ENCODE assay signal across 8 cellular contexts in the genomic region with DNA sequence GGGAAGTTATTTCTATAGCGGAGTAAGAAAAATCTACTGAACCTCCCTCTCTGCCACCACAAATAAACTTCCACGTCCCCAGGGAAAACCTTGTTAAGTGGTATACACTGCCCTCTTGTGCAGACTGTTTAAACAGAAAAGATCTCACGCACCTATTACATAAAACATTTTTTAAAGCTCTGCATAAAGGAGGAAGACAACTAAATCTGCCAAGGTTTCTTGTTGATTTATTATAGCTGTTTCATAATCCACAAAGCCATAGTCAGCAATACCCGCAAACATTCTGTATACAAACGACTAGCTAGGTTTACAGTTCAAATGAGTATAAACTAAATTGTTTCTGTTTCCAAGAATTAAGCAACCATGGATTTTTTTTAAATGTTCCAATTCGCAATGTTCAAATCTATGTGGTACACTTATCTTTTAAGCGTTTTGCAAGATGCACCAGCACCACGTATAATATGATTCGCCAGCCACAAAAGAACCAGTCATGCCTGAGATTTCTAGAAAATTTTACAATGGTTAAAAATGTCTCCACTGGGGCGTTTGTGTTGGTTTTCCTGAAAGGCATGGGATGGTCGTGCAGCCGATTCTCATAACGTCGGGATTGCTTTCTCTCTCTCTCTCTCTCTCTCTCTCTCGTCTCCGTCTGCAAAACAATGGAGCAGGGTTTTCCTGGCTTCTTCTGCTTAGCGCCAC.
A peak's percentile ranks its signal among the peaks of the same experiment; 100 is the strongest.
DNase-seq lines count a peak whose midpoint lies in the region; ATAC-seq and TF ChIP-seq lines count a peak whose summit lies in the region.

No MANE protein-coding gene starts in this region.

- no peaks in the 10 kb centered on the region for H3K36me3 Mint-ChIP-seq in CD14-positive monocyte
- no peaks in the 10 kb centered on the region for H3K36me3 Mint-ChIP-seq in activated CD8-positive, alpha-beta memory T cell treated with anti-CD3 and anti-CD28 coated beads, Interleukin-2, amount 10 ng/mL, durations not matched to agents 7 days and 5 days

- WGBS in right lobe of liver (ENCODE audit: insufficient coverage, low coverage, low lambda C conversion rate, missing lambda C conversion rate) = 29% methylated on average over 17 of the region's 17 CpGs

- H3K36me3 ChIP-seq in right lobe of liver = no peaks in the 10 kb centered on the region

- H3K9me3 Mint-ChIP-seq in CD14-positive monocyte = peaks cover 0 to 7% (median 0%) of the 10 kb centered on the region in 7 donors
- H3K9me3 Mint-ChIP-seq in activated CD8-positive, alpha-beta memory T cell treated with anti-CD3 and anti-CD28 coated beads, Interleukin-2, amount 10 ng/mL, durations not matched to agents 7 days and 5 days (ENCODE audit: low read depth) = no peaks in the 10 kb centered on the region

- CTCF ChIA-PET in activated CD8-positive, alpha-beta memory T cell treated with anti-CD3 and anti-CD28 coated beads, Interleukin-2, amount 10 ng/mL, durations not matched to agents 7 days and 5 days (lab: Charles Lee) = no interaction called here

- no peak for TF ChIP-seq POLR2A in right lobe of liver (IDR thresholded peaks at IDR 0.05)

- no peak overlapping the region for H3K4me3 Mint-ChIP-seq in CD14-positive monocyte
- no peak overlapping the region for H3K4me3 Mint-ChIP-seq in activated CD8-positive, alpha-beta memory T cell treated with anti-CD3 and anti-CD28 coated beads, Interleukin-2, amount 10 ng/mL, durations not matched to agents 7 days and 5 days

- H3K4me1 Mint-ChIP-seq in CD14-positive monocyte = peaks cover 17% of the 10 kb centered on the region
- H3K4me1 Mint-ChIP-seq in activated CD8-positive, alpha-beta memory T cell treated with anti-CD3 and anti-CD28 coated beads, Interleukin-2, amount 10 ng/mL, durations not matched to agents 7 days and 5 days = no peaks in the 10 kb centered on the region

- peaks cover 2 to 4% (median 3%) of the 10 kb centered on the region in 3 donors for H3K27me3 Mint-ChIP-seq in CD14-positive monocyte (ENCODE audit: low read depth in 3 of 3)
- peaks cover 2% of the 10 kb centered on the region for H3K27me3 Mint-ChIP-seq in activated CD8-positive, alpha-beta memory T cell treated with anti-CD3 and anti-CD28 coated beads, Interleukin-2, amount 10 ng/mL, durations not matched to agents 7 days and 5 days

- DNase-seq in AG09319 (ENCODE audit: extremely low read depth, low read depth) (peak; percentile 78), NCI-H1694 (lab: John Stamatoyannopoulos, UW) (peak; percentile 32), astrocyte of the hippocampus (ENCODE audit: low read depth, low spot score) (peak; percentile 63), right lobe of liver (no peak), mucosa of gallbladder (ENCODE audit: low spot score) (no peak), CD14-positive monocyte (ENCODE audit: low spot score) (no peak)
- DNase-seq in activated effector memory CD4-positive, alpha-beta T cell treated with Interleukin-2 at 50 U/mL for 16 hours = no peak
- DNase-seq in activated CD8-positive, alpha-beta memory T cell treated with anti-CD3 and anti-CD28 coated beads, Interleukin-2, amount 10 ng/mL, durations not matched to agents 7 days and 5 days = no peak

- no peak overlapping the region for H3K27ac Mint-ChIP-seq in CD14-positive monocyte
- no peak overlapping the region for H3K27ac Mint-ChIP-seq in activated CD8-positive, alpha-beta memory T cell treated with anti-CD3 and anti-CD28 coated beads, Interleukin-2, amount 10 ng/mL, durations not matched to agents 7 days and 5 days

- H3K27ac ChIP-seq in right lobe of liver = no peak overlapping the region

- H3K4me1 ChIP-seq in right lobe of liver = no peaks in the 10 kb centered on the region

- no peaks in the 10 kb centered on the region for H3K27me3 ChIP-seq in right lobe of liver

- no peak overlapping the region for H3K4me3 ChIP-seq in right lobe of liver

- peak; percentile 27 to 61 (median 50) for ATAC-seq in right lobe of liver
- ATAC-seq in activated CD8-positive, alpha-beta memory T cell treated with anti-CD3 and anti-CD28 coated beads, Interleukin-2, amount 10 ng/mL, durations not matched to agents 7 days and 5 days = no peak

- TF ChIP-seq CTCF in AG09319 (IDR thresholded peaks at IDR 0.05; ENCODE audit: low read depth, low read length) (peak; percentile 46), right lobe of liver (IDR thresholded peaks at IDR 0.05) (peak in 3 of 4 donors; percentile 13 to 21 (median 17)), CD14-positive monocyte (IDR thresholded peaks at IDR 0.05) (no peak)

- intact Hi-C loops in right lobe of liver (cut with DNase I) = no loop called here
- intact Hi-C loops in CD14-positive monocyte (cut with micrococcal nuclease) = no loop called here

- H3K9me3 ChIP-seq in right lobe of liver = no peaks in the 10 kb centered on the region

Comparison
In these comparisons a context has a peak if more than half of its experiments do, and no peak if none do; other contexts are left out.
1. DNase-seq: peak in AG09319 (single experiment), NCI-H1694 (single experiment) and astrocyte of the hippocampus (single experiment); none in right lobe of liver (0 of 3), mucosa of gallbladder (single experiment), activated effector memory CD4-positive, alpha-beta T cell treated with Interleukin-2 at 50 U/mL for 16 hours (single experiment), CD14-positive monocyte (single experiment) and activated CD8-positive, alpha-beta memory T cell treated with anti-CD3 and anti-CD28 coated beads, Interleukin-2, amount 10 ng/mL, durations not matched to agents 7 days and 5 days (single experiment).